9 cellular contexts compared by ENCODE assay signal in genomic region chr6:30463651-30464618, GRCh38. TPM values are rescaled to one million over a fixed set of nuclear protein-coding genes. Genes with fewer than 3 reads are reported as not detected.
DNase-seq lines count a peak whose midpoint lies in the region; ATAC-seq lines count a peak whose summit lies in the region.
"Had no signal": no experiment of that assay in that cellular context is flagged by ENCODE, and none has a peak within 500 bp of the region (broad histone marks: within the 10 kb centered on the region; RNA-seq: fewer than 3 reads in every experiment).

No MANE protein-coding gene starts in this region.

- POLR2A ChIA-PET in CD8-positive, alpha-beta memory T cell (lab: Charles Lee) = interaction anchor here (0.6 to 1.8 kb wide), 5 partner anchors 13 to 1732 kb away, joined by 3 to 8 read pairs (median 3); partner anchors contain the start of gene TRIM26
- POLR2A ChIA-PET in naive thymus-derived CD8-positive, alpha-beta T cell (lab: Charles Lee) = interaction anchor here (0.5 to 2.9 kb wide), 6 partner anchors 9 to 375 kb away, joined by 3 to 16 read pairs (median 3); no protein-coding TSS in a partner anchor

- H3K4me3 ChIP-seq in CD8-positive, alpha-beta memory T cell (ENCODE audit: low read length) = peak overlapping the region; percentile 9
- H3K4me3 ChIP-seq in SK-N-MC = peak overlapping the region; percentile 70
- H3K4me3 ChIP-seq: adrenal gland had no signal

- peak overlapping the region; percentile 6 to 67 (median 58) for H3K4me3 Mint-ChIP-seq in CD8-positive, alpha-beta memory T cell
- peak overlapping the region in 9 of 10 donors; percentile 6 to 91 (median 49) for H3K4me3 Mint-ChIP-seq in naive thymus-derived CD8-positive, alpha-beta T cell

- H3K27ac Mint-ChIP-seq in CD8-positive, alpha-beta memory T cell = peak overlapping the region in 2 of 8 donors; percentile 9 to 67
- H3K27ac Mint-ChIP-seq in naive thymus-derived CD8-positive, alpha-beta T cell = no peak overlapping the region

- H3K4me1 Mint-ChIP-seq in CD8-positive, alpha-beta memory T cell = peaks cover 43 to 61% (median 54%) of the 10 kb centered on the region in 3 donors
- peaks cover 16 to 54% (median 44%) of the 10 kb centered on the region in 4 donors for H3K4me1 Mint-ChIP-seq in naive thymus-derived CD8-positive, alpha-beta T cell

- H3K4me1 ChIP-seq in CD8-positive, alpha-beta memory T cell (ENCODE audit: insufficient read depth, low read length) = peaks cover 46% of the 10 kb centered on the region

- H3K9me3 Mint-ChIP-seq in CD8-positive, alpha-beta memory T cell = peaks cover 12 to 14% (median 13%) of the 10 kb centered on the region in 5 donors
- peaks cover under 1 to 17% (median 11%) of the 10 kb centered on the region in 9 donors for H3K9me3 Mint-ChIP-seq in naive thymus-derived CD8-positive, alpha-beta T cell

- H3K27ac ChIP-seq in CD8-positive, alpha-beta memory T cell (ENCODE audit: low read depth, low read length) = no peak overlapping the region
- H3K27ac ChIP-seq in SK-N-MC = no peak overlapping the region
- H3K27ac ChIP-seq: adrenal gland had no signal

- H3K9ac ChIP-seq in SK-N-MC (ENCODE audit: insufficient read length) = no peak overlapping the region

- peak; percentile 53 to 76 (median 68) for DNase-seq in CD8-positive, alpha-beta memory T cell
- DNase-seq in SK-N-MC (ENCODE audit: low read depth, low spot score) (peak; percentile 45), amniotic epithelial cell (ENCODE audit: low read depth) (peak; percentile 35), NCI-H1092 (lab: John Stamatoyannopoulos, UW) (no peak), NCI-H2171 treated with DMSO at 0.1 percent for 48 hours (lab: John Stamatoyannopoulos, UW) (no peak)
- peak in 8 of 10 donors; percentile 31 to 69 (median 52) for DNase-seq in naive thymus-derived CD8-positive, alpha-beta T cell

- peaks cover 69 to 83% of the 10 kb centered on the region in 2 donors for H3K27me3 Mint-ChIP-seq in CD8-positive, alpha-beta memory T cell
- peaks cover 62 to 95% (median 72%) of the 10 kb centered on the region in 5 donors for H3K27me3 Mint-ChIP-seq in naive thymus-derived CD8-positive, alpha-beta T cell

- no peaks in the 10 kb centered on the region for H3K9me3 ChIP-seq in CD8-positive, alpha-beta memory T cell (ENCODE audit: low read length)
- no peaks in the 10 kb centered on the region for H3K9me3 ChIP-seq in SK-N-MC (ENCODE audit: low read depth, low read length)
- H3K9me3 ChIP-seq: adrenal gland had no signal

- peaks cover 85% of the 10 kb centered on the region for H3K27me3 ChIP-seq in CD8-positive, alpha-beta memory T cell (ENCODE audit: insufficient read depth, low read length, poor library complexity, severe bottlenecking)

- H3K36me3 ChIP-seq in CD8-positive, alpha-beta memory T cell (ENCODE audit: insufficient read depth, low read length) = no peaks in the 10 kb centered on the region
- no peaks in the 10 kb centered on the region for H3K36me3 ChIP-seq in SK-N-MC (ENCODE audit: insufficient read depth, low read length)
- H3K36me3 ChIP-seq: adrenal gland had no signal

- no peaks in the 10 kb centered on the region for H3K36me3 Mint-ChIP-seq in CD8-positive, alpha-beta memory T cell
- peaks cover under 1 to 11% (median 2%) of the 10 kb centered on the region in 3 donors for H3K36me3 Mint-ChIP-seq in naive thymus-derived CD8-positive, alpha-beta T cell

- CTCF ChIA-PET in CD8-positive, alpha-beta memory T cell (lab: Charles Lee) = interaction anchor here (0.6 to 2.6 kb wide), 7 partner anchors 8 to 383 kb away, joined by 3 to 9 read pairs (median 3); no protein-coding TSS in a partner anchor

- peak; percentile 52 to 61 for ATAC-seq in naive thymus-derived CD8-positive, alpha-beta T cell
- ATAC-seq in HG02678 (IDR thresholded peaks at IDR 0.05; ENCODE audit: unreplicated experiment) (no peak), GM18870 (IDR thresholded peaks at IDR 0.05; ENCODE audit: unreplicated experiment) (no peak)

RNA-seq across cellular contexts. Expression of gene HLA-E, which starts 25.4 kb away (rescaled TPM):
- 100 to 1,000 TPM; 502 to 511 TPM for total RNA-seq in CD8-positive, alpha-beta memory T cell
- polyA plus RNA-seq in CD8-positive, alpha-beta memory T cell = 2,881 TPM
- total RNA-seq in naive thymus-derived CD8-positive, alpha-beta T cell = 1,000 to 10,000 TPM; 1,291 to 1,305 TPM
- 1,000 to 10,000 TPM; 2,699 to 2,977 (median 2,826) TPM for polyA plus RNA-seq in naive thymus-derived CD8-positive, alpha-beta T cell

Comparison
In these comparisons a context has a peak if more than half of its experiments do, and no peak if none do; other contexts are left out.
1. DNase-seq: peak in CD8-positive, alpha-beta memory T cell (5 of 5), SK-N-MC (single experiment), amniotic epithelial cell (single experiment) and naive thymus-derived CD8-positive, alpha-beta T cell (8 of 10); none in NCI-H1092 (single experiment) and NCI-H2171 treated with DMSO at 0.1 percent for 48 hours (single experiment).
2. ATAC-seq: peak in naive thymus-derived CD8-positive, alpha-beta T cell (2 of 2); none in HG02678 (single experiment) and GM18870 (single experiment).